In the genomic region with DNA sequence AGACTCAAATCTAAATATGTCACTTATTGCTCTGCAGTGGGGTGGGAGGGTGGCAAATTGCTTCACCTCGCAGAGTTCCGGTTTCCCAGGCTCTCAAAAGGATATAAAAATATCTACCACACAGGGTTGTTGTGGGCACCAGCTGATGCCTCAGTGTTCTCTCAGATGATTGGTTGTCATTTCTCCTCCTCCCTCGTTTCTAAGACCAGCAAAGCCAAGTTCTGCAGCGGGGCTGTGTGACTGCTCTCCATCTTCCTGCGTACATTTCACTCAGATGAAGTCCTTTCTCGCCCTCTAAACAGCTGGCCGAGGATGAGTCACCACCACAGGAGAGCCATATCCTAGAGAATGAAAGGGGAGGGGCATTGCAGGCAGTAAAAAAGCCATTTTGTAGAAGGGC, we compare ENCODE assay signal across 11 cellular contexts. TPM values are rescaled to one million over a fixed set of nuclear protein-coding genes. Genes with fewer than 3 reads are reported as not detected.
DNase-seq lines count a peak whose midpoint lies in the region; ATAC-seq and TF ChIP-seq lines count a peak whose summit lies in the region.
"Had no signal": no experiment of that assay in that cellular context is flagged by ENCODE, and none has a peak within 500 bp of the region (broad histone marks: within the 10 kb centered on the region; RNA-seq: fewer than 3 reads in every experiment).

No MANE protein-coding gene starts in this region.

- CTCF ChIA-PET in AG04450 (lab: Charles Lee) = interaction anchor here (1.1 to 2.2 kb wide), 2 partner anchors 23 to 43 kb away, joined by 3 to 12 read pairs; no protein-coding TSS in a partner anchor

- POLR2A ChIA-PET in AG04450 (lab: Yijun Ruan, JAX) = no interaction called here

- H3K9me3 ChIP-seq in AG04450 (ENCODE audit: control insufficient read depth, insufficient read depth, low read length) (no peaks in the 10 kb centered on the region), tibial artery (no peaks in the 10 kb centered on the region)

- intact Hi-C loops in tibial artery (cut with DNase I; ENCODE audit: low total_unique reads) = no loop called here

- H3K4me3 ChIP-seq in AG04450 (ENCODE audit: low read depth, low read length) (no peak overlapping the region), GM12865 (ENCODE audit: low read depth, low read length) (no peak overlapping the region), fibroblast of villous mesenchyme (ENCODE audit: low read depth, low read length) (no peak overlapping the region), tibial artery (no peak overlapping the region)
- H3K4me3 ChIP-seq: cardiac muscle cell, lung had no signal

- ATAC-seq in GM19328 (IDR thresholded peaks at IDR 0.05; ENCODE audit: unreplicated experiment) (no peak), GM21526 (IDR thresholded peaks at IDR 0.05; ENCODE audit: low FRiP score, unreplicated experiment) (no peak), HG02885 (IDR thresholded peaks at IDR 0.05; ENCODE audit: poor library complexity, unreplicated experiment) (no peak)

- peak overlapping the region; percentile 65 for H3K27ac ChIP-seq in AG04450 (ENCODE audit: low read depth, low read length)
- no peak overlapping the region for H3K27ac ChIP-seq in tibial artery
- H3K27ac ChIP-seq: cardiac muscle cell had no signal

- no peaks in the 10 kb centered on the region for H3K4me1 ChIP-seq in tibial artery

- TF ChIP-seq CTCF in AG04450 (IDR thresholded peaks at IDR 0.05; ENCODE audit: low read depth, low read length) (no peak), GM12865 (IDR thresholded peaks at IDR 0.05; ENCODE audit: insufficient read depth, low read depth, low read length, missing control alignments) (no peak), fibroblast of villous mesenchyme (IDR thresholded peaks at IDR 0.05; ENCODE audit: insufficient read depth, low read depth, low read length) (no peak), tibial artery (IDR thresholded peaks at IDR 0.05) (no peak)

- DNase-seq in AG04450 (ENCODE audit: low read depth, low spot score) = peak; percentile 45
- peak; percentile 23 for DNase-seq in GM12865 (ENCODE audit: low read depth)
- DNase-seq in RKO (ENCODE audit: low spot score) = peak; percentile 35
- peak; percentile 60 for DNase-seq in fibroblast of villous mesenchyme (ENCODE audit: low read depth)
- DNase-seq in tibial artery = no peak
- DNase-seq: SW 1271 had no signal

- H3K27me3 ChIP-seq in AG04450 (ENCODE audit: control insufficient read depth, insufficient read depth, low read length) = peaks cover 11% of the 10 kb centered on the region
- peaks cover 0 to 52% of the 10 kb centered on the region in 2 donors for H3K27me3 ChIP-seq in tibial artery
- H3K27me3 ChIP-seq: cardiac muscle cell had no signal

- no peaks in the 10 kb centered on the region for H3K36me3 ChIP-seq in tibial artery
- H3K36me3 ChIP-seq: cardiac muscle cell had no signal

RNA-seq across cellular contexts. Expression of a gene that starts 35.0 kb away (rescaled TPM):
- not detected in 2 replicates for polyA plus RNA-seq in AG04450 (2011; rRNA removed)
- polyA minus RNA-seq in AG04450 (2011; rRNA and poly(A)+ RNA removed) = not detected in 2 replicates
- not detected in 2 replicates for total RNA-seq in fibroblast of villous mesenchyme

Comparison
In these comparisons a context has a peak if more than half of its experiments do, and no peak if none do; other contexts are left out.
1. DNase-seq: peak in AG04450 (single experiment), GM12865 (single experiment), RKO (single experiment) and fibroblast of villous mesenchyme (single experiment); none in tibial artery (0 of 2).